ENCODE assay signal across 8 cellular contexts in the genomic region with DNA sequence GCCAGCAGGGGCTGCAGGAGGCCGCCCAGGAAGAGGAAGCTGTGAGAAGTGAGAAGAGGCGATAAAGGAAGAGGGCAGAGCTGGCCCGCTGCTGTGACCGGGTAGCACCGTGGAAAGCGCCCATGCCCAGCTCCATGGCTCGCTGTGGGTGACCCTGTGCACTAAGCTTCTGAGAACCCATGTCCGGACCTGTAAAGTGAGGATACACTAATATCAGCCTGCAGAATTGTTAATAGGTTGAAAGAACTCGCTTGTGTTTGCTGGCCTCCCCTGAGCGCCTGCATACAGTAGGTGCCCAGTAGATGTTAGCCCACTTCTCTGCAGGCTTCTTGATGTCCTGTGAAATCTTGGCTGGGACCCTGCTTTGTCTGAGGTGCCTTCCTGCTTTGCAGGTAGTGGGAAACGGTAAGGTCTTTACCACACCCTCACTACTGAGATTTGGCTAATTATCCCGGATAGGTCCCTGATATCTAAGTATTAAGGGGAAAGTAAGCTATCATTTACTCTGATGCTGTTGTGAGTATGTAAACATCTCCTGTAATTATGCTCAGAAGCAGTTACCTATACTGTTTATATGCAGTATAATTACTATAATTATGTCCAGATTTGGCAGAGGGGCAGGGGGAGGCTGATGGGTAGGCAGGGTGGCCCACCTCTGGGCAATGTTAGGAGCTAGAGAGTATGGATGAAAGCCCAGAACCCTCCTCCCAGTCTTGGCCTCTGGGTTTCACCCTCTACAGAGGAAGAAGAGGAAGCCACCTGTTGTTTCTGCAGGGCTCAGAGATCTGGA. TPM values are rescaled to one million over a fixed set of nuclear protein-coding genes. Genes with fewer than 3 reads are reported as not detected.
DNase-seq lines count a peak whose midpoint lies in the region; ATAC-seq, FAIRE-seq and TF ChIP-seq lines count a peak whose summit lies in the region.

No MANE protein-coding gene starts in this region.

- no peaks in the 10 kb centered on the region for H3K36me3 Mint-ChIP-seq in memory B cell

- H3K27ac ChIP-seq in GM12878 (ENCODE audit: control insufficient read depth, insufficient read depth): no peak overlapping the region
- peak overlapping the region; percentile 91 to 97 (median 94) for H3K27ac ChIP-seq in transverse colon

- peak; percentile 71 for DNase-seq in DMS53 (lab: John Stamatoyannopoulos, UW)
- peak in 2 of 3 experiments; percentile 74 to 89 for DNase-seq in NCI-H1417 (lab: John Stamatoyannopoulos, UW)
- DNase-seq in GM12878 (ENCODE audit: low read depth, low spot score): no peak
- no peak for DNase-seq in memory B cell (ENCODE audit: low spot score in 2 of 2)
- DNase-seq in transverse colon: peak; percentile 72
- DNase-seq in GOT3 (lab: John Stamatoyannopoulos, UW): no peak
- DNase-seq in NCI-H1092 treated with DMSO at 0.1 percent for 48 hours (lab: John Stamatoyannopoulos, UW): no peak

- peak overlapping the region; percentile 92 for H3K4me2 ChIP-seq in GM12878 (ENCODE audit: control insufficient read depth, insufficient read depth)

- peaks cover 8% of the 10 kb centered on the region for H3K27me3 Mint-ChIP-seq in memory B cell

- peaks cover 0 to 4% of the 10 kb centered on the region in 2 experiments; a peak in 1 of 4 replicates for H3K27me3 ChIP-seq in GM12878 (replicated peaks in 1 of 2; ENCODE audit: control insufficient read depth in 2 of 2, insufficient read depth in 2 of 2, low read length in 1 of 2)
- no peaks in the 10 kb centered on the region for H3K27me3 ChIP-seq in transverse colon

- peak overlapping the region; percentile 90 for H3K4me3 Mint-ChIP-seq in memory B cell

- H3K4me1 ChIP-seq in GM12878 (ENCODE audit: control insufficient read depth, insufficient read depth, low read length) (peaks cover 8% of the 10 kb centered on the region; the same call in 1 of the 2 replicates), transverse colon (peaks cover 22 to 46% (median 42%) of the 10 kb centered on the region in 4 donors)

- POLR2A ChIA-PET in GM12878 (lab: Charles Lee): interaction anchor here (0.6 to 1.3 kb wide), 3 partner anchors 12 to 63 kb away, joined by 3 to 6 read pairs (median 4); no protein-coding TSS in a partner anchor

- RAD21 ChIA-PET in GM12878 (lab: Charles Lee; ENCODE audit: unreplicated experiment): interaction anchor here (0.9 to 3.3 kb wide), 6 partner anchors 10 to 92 kb away, joined by 3 to 14 read pairs (median 8); no protein-coding TSS in a partner anchor

- H2AFZ ChIP-seq in GM12878 (ENCODE audit: control insufficient read depth, low read depth, low read length): peak overlapping the region; percentile 7

- BruUV-seq in GM12878 (replicated peaks; lab: Mats Ljungman, UMichigan): TSS peak; percentile 57

- H3K4me3 ChIP-seq in GM12878: peak overlapping the region; percentile 73
- peak overlapping the region; percentile 57 to 83 (median 62) for H3K4me3 ChIP-seq in transverse colon

- peaks cover 27% of the 10 kb centered on the region for H3K4me1 Mint-ChIP-seq in memory B cell

- intact Hi-C loops in GM12878 (cut with micrococcal nuclease; ENCODE audit: unreplicated experiment) (no loop called here), transverse colon (cut with DNase I; ENCODE audit: low total_unique reads) (no loop called here)

- in situ Hi-C loops in GM12878 (cut with MboI): no loop called here
- in situ Hi-C loops in transverse colon (cut with MboI; ENCODE audit: low pct_ligation_motif_present in 1 of 4, low pct_unique_long_range_greater_than_20kb in 1 of 4, low sequenced_read_pairs in 3 of 4): no loop called here

- H3K79me2 ChIP-seq in GM12878 (ENCODE audit: control insufficient read depth, insufficient read depth, low read length): peaks cover 19% of the 10 kb centered on the region

- no peaks in the 10 kb centered on the region for H3K9me3 ChIP-seq in GM12878 (replicated peaks; ENCODE audit: control insufficient read depth, insufficient read depth, low read length)
- H3K9me3 ChIP-seq in transverse colon: no peaks in the 10 kb centered on the region

- CTCF ChIA-PET in GM12878 (lab: Yijun Ruan, JAX): interaction anchor here (0.9 to 4.4 kb wide), 10 partner anchors 9 to 169 kb away, joined by 3 to 23 read pairs (median 6); no protein-coding TSS in a partner anchor

- H3K27ac Mint-ChIP-seq in memory B cell: no peak overlapping the region

- FAIRE-seq in GM12878 (lab: Jason Lieb, UNC): no peak

- no peak for TF ChIP-seq RAD21 in GM12878 (IDR thresholded peaks at IDR 0.05; ENCODE audit: insufficient read depth, low read depth, low read length)

- TF ChIP-seq POLR2A in GM12878 (IDR thresholded peaks at IDR 0.05; ENCODE audit: low read depth, low read length) (no peak), transverse colon (IDR thresholded peaks at IDR 0.05) (no peak)

- SMC1A ChIA-PET in GM12878 (lab: Charles Lee; ENCODE audit: uncharacterized antibody, unreplicated experiment): interaction anchor here (0.8 to 2.4 kb wide), 6 partner anchors 9 to 72 kb away, joined by 3 to 9 read pairs (median 5); no protein-coding TSS in a partner anchor

- ATAC-seq in GM12878: peak; percentile 75
- ATAC-seq in memory B cell (ENCODE audit: low read depth): peak; percentile 40
- ATAC-seq in GM18861 (IDR thresholded peaks at IDR 0.05; ENCODE audit: unreplicated experiment): no peak

- no peak for TF ChIP-seq EP300 in GM12878 (IDR thresholded peaks at IDR 0.05; ENCODE audit: borderline replicate concordance in 1 of 2, control insufficient read depth in 1 of 2, low read depth in 2 of 2, low read length in 2 of 2)
- no peak for TF ChIP-seq EP300 in transverse colon (IDR thresholded peaks at IDR 0.05; ENCODE audit: low read depth)

- H3K36me3 ChIP-seq in GM12878 (ENCODE audit: control insufficient read depth in 2 of 2, insufficient read depth in 2 of 2, low read length in 1 of 2): no peaks in the 10 kb centered on the region
- no peaks in the 10 kb centered on the region for H3K36me3 ChIP-seq in transverse colon

- TF ChIP-seq CTCF in GM12878 (IDR thresholded peaks at IDR 0.05 in 2 of 3, conservative IDR thresholded peaks at IDR 0.05 in 1 of 3; ENCODE audit: control insufficient read depth in 2 of 3, extremely low read depth in 1 of 3, insufficient read depth in 1 of 3, low read depth in 3 of 3, low read length in 3 of 3) (0 out of 6 replicates have a peak, but pooled peaks of 1 of the 3 experiments have one; percentile 5), transverse colon (IDR thresholded peaks at IDR 0.05) (peak in 1 of 5 experiments; percentile 6)

- H3K9me3 Mint-ChIP-seq in memory B cell: no peaks in the 10 kb centered on the region

- no peak overlapping the region; the same call in 1 of the 2 replicates for H3K9ac ChIP-seq in GM12878 (ENCODE audit: control insufficient read depth, insufficient read depth, low read length)

- H4K20me1 ChIP-seq in GM12878 (ENCODE audit: control insufficient read depth, insufficient read depth): no peaks in the 10 kb centered on the region

- WGBS in GM12878 (ENCODE audit: insufficient coverage, insufficient replicate concordance, low lambda C conversion rate, missing lambda C conversion rate): 9% methylated on average over 12 of the region's 12 CpGs
- WGBS in transverse colon (ENCODE audit: low coverage in 1 of 2), 2 donors: 0 to 19% methylated on average over 2 to 12 of the region's 12 CpGs

RNA-seq across cellular contexts. Expression of gene ARRB1, which starts 1.2 kb away (rescaled TPM):
- 30.0 and 32.4 TPM in 2 replicates for total RNA-seq in GM12878 (2013; cell fraction: nucleolus; rRNA removed)
- total RNA-seq in GM12878 (2014; rRNA removed) (1.0 and 1.5 TPM in 2 replicates), GM12878 (2014; rRNA removed; fragmentation: Illumina TruSeq; extraction: Trizol) (2.3 TPM in 2 replicates), GM12878 (2021) (2.9 and 3.0 TPM in 2 replicates), transverse colon (10 to 100 TPM; 55.7 to 88.2 (median 78.0) TPM)
- 1.2 TPM for polyA plus RNA-seq in GM12878 (2011; ENCODE audit: low read depth)
- polyA plus RNA-seq in GM12878 (2011; rRNA removed) (7.5 and 12.9 TPM in 2 replicates), GM12878 (2014; fragmentation: Illumina TruSeq; extraction: Trizol) (1.1 and 1.8 TPM in 2 replicates), GM12878 (2014; fragmentation: Nextera tagmentation; extraction: Ambion mirVana) (under 1 TPM; 0.42 TPM), GM12878 (2014; rRNA removed) (1.6 and 1.8 TPM in 2 replicates), GM12878 (2016; fragmentation: Nextera tagmentation; extraction: Ambion mirVana) (under 1 TPM; 0.39 to 0.42 TPM)
- 15.9 and 18.2 TPM in 2 replicates for polyA plus RNA-seq in GM12878 (2011; cell fraction: cytosol; rRNA removed)
- polyA plus RNA-seq in GM12878 (2011; cell fraction: nucleus; rRNA removed): 15.6 and 17.4 TPM in 2 replicates
- 1.4 and 2.4 TPM in 2 replicates for polyA plus RNA-seq in GM12878 (2012)
- 47.7 and 49.8 TPM in 2 replicates for polyA minus RNA-seq in GM12878 (2011; rRNA and poly(A)+ RNA removed)
- polyA minus RNA-seq in GM12878 (2011; cell fraction: cytosol; rRNA and poly(A)+ RNA removed): 7.7 and 9.0 TPM in 2 replicates
- polyA minus RNA-seq in GM12878 (2011; cell fraction: nucleus; rRNA and poly(A)+ RNA removed): 17.9 and 26.8 TPM in 2 replicates

RNA-seq across cellular contexts. Expression of gene RPS3, which starts 46.7 kb away (rescaled TPM):
- 327 and 328 TPM in 2 replicates for total RNA-seq in GM12878 (2013; cell fraction: nucleolus; rRNA removed)
- total RNA-seq in GM12878 (2014; rRNA removed) (3,162 and 3,203 TPM in 2 replicates), GM12878 (2014; rRNA removed; fragmentation: Illumina TruSeq; extraction: Trizol) (4,299 and 4,364 TPM in 2 replicates), GM12878 (2021) (4,496 and 4,555 TPM in 2 replicates), transverse colon (1,000 to 10,000 TPM in 1 of 4 donors, 100 to 1,000 TPM in 3; 492 to 1,045 (median 813) TPM)
- 8,364 TPM for polyA plus RNA-seq in GM12878 (2011; ENCODE audit: low read depth)
- polyA plus RNA-seq in GM12878 (2011; rRNA removed) (4,355 and 4,741 TPM in 2 replicates), GM12878 (2014; fragmentation: Illumina TruSeq; extraction: Trizol) (5,039 and 6,875 TPM in 2 replicates), GM12878 (2014; fragmentation: Nextera tagmentation; extraction: Ambion mirVana) (1,000 to 10,000 TPM; 7,007 to 9,556 TPM), GM12878 (2014; rRNA removed) (4,204 and 4,437 TPM in 2 replicates), GM12878 (2016; fragmentation: Nextera tagmentation; extraction: Ambion mirVana) (1,000 to 10,000 TPM; 2,127 to 2,136 TPM)
- 4,091 and 4,155 TPM in 2 replicates for polyA plus RNA-seq in GM12878 (2011; cell fraction: cytosol; rRNA removed)
- polyA plus RNA-seq in GM12878 (2011; cell fraction: nucleus; rRNA removed): 1,814 and 1,991 TPM in 2 replicates
- 6,227 and 7,157 TPM in 2 replicates for polyA plus RNA-seq in GM12878 (2012)
- 1,578 and 1,840 TPM in 2 replicates for polyA minus RNA-seq in GM12878 (2011; rRNA and poly(A)+ RNA removed)
- polyA minus RNA-seq in GM12878 (2011; cell fraction: cytosol; rRNA and poly(A)+ RNA removed): 561 and 590 TPM in 2 replicates
- polyA minus RNA-seq in GM12878 (2011; cell fraction: nucleus; rRNA and poly(A)+ RNA removed): 168 and 212 TPM in 2 replicates

Comparison
In these comparisons a context has a peak if more than half of its experiments do, and no peak if none do; other contexts are left out.
1. DNase-seq: peak in DMS53 (single experiment), NCI-H1417 (2 of 3) and transverse colon (single experiment); none in GM12878 (single experiment), memory B cell (0 of 2), GOT3 (single experiment) and NCI-H1092 treated with DMSO at 0.1 percent for 48 hours (single experiment).